In the genomic region with DNA sequence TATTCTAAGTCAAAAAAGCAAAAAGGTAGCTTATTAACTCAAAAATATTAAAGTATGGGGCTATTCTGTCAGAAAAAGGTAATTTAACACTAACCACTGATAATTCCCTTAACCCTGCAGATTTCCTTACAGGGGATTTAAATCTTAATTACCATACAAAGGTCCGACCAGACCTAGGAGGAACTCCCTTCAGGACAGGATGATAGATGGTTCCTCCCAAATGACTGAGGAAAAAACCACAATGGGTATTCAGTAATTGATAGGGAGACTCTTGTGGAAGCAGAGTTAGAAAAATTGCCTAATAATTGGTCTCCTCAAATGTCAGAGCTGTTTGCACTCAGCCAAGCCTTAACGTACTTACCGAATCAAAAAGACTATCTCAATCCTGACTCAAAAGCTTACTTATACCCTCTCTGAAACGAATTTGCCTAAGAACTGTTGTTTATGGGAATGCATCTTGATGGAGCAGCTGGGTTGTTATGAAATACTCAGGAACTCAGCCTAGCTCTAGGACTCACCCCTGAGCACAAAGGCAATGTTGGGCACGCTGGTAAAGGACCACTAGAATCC, we compare ENCODE assay signal across 6 cellular contexts.
DNase-seq lines count a peak whose midpoint lies in the region; ATAC-seq, FAIRE-seq and TF ChIP-seq lines count a peak whose summit lies in the region.
"Not testable (repeated sequence)": the region's sequence is repeated elsewhere in the genome, so short reads cannot be mapped to it uniquely, and the experiment has no call there.

No MANE protein-coding gene starts in this region.

- not testable (repeated sequence) for H3K4me2 ChIP-seq in K562 (ENCODE audit: insufficient read depth, low read length); mesenchymal stem cell (ENCODE audit: low read length, poor library complexity, severe bottlenecking)

- H4K8ac ChIP-seq in mesenchymal stem cell (ENCODE audit: low read length), result not testable (repeated sequence)

- POLR2A ChIA-PET in K562 (lab: Yijun Ruan, JAX), result not testable (repeated sequence)

- peaks cover 27% of the 10 kb centered on the region for H3K4me1 Mint-ChIP-seq in nephron progenitor cell

- not testable (repeated sequence) for H3K4me1 ChIP-seq in K562 (replicated peaks in 1 of 2; ENCODE audit: control insufficient read depth in 2 of 2, insufficient read depth in 2 of 2, low read length in 2 of 2); mesenchymal stem cell (ENCODE audit: control insufficient read depth, insufficient read depth, low read depth, low read length)

- H3K36me3 ChIP-seq in K562 (ENCODE audit: control insufficient read depth, insufficient read depth, low read length), result not testable (repeated sequence)
- H3K36me3 ChIP-seq in mesenchymal stem cell (ENCODE audit: control insufficient read depth in 1 of 2, insufficient read depth in 2 of 2, low read depth in 1 of 2, low read length in 2 of 2), result peaks cover 8 to 13% of the 10 kb centered on the region in 2 experiments

- not testable (repeated sequence) for H3K27me3 Mint-ChIP-seq in nephron progenitor cell (ENCODE audit: low read depth, poor library complexity)

- ATAC-seq in K562, result not testable (repeated sequence)

- in situ Hi-C loops in KBM-7 (cut with MboI; ENCODE audit: low pct_unique_long_range_greater_than_20kb, low sequenced_read_pairs); K562 (cut with MboI): not testable (repeated sequence)

- H3K9me3 Mint-ChIP-seq in nephron progenitor cell, result peaks cover 41% of the 10 kb centered on the region

- not testable (repeated sequence) for H4K20me1 ChIP-seq in K562 (replicated peaks; ENCODE audit: control insufficient read depth, insufficient read depth, low read length)

- FAIRE-seq in K562 (lab: Jason Lieb, UNC), result not testable (repeated sequence)

- not testable (repeated sequence) for H2AK5ac ChIP-seq in mesenchymal stem cell (ENCODE audit: low read length, severe bottlenecking)

- not testable (repeated sequence) for TF ChIP-seq CTCF in K562 (IDR thresholded peaks at IDR 0.05 in 2 of 3, conservative IDR thresholded peaks at IDR 0.05 in 1 of 3; ENCODE audit: insufficient read depth in 2 of 3, low read depth in 1 of 3, low read length in 3 of 3); nephron progenitor cell (IDR thresholded peaks at IDR 0.05)

- H2BK120ac ChIP-seq in mesenchymal stem cell (ENCODE audit: low read depth, low read length), result not testable (repeated sequence)

- H3K18ac ChIP-seq in mesenchymal stem cell (ENCODE audit: low read depth in 1 of 2, low read length in 2 of 2), result not testable (repeated sequence)

- not testable (repeated sequence) for H3K9ac ChIP-seq in K562 (ENCODE audit: insufficient read depth in 1 of 2, low read depth in 2 of 2, low read length in 2 of 2); mesenchymal stem cell (ENCODE audit: low read length)

- not testable (repeated sequence) for H3K9me3 ChIP-seq in K562 (replicated peaks; ENCODE audit: control insufficient read depth, insufficient read depth, low read depth, low read length); mesenchymal stem cell (ENCODE audit: control insufficient read depth, low read length)

- not testable (repeated sequence) for H3K9me1 ChIP-seq in K562 (ENCODE audit: control insufficient read depth, insufficient read depth, low read length)

- CTCF ChIA-PET in K562 (lab: Yijun Ruan, JAX; ENCODE audit: low intra/inter-chr PET ratio), result not testable (repeated sequence)

- H2BK12ac ChIP-seq in mesenchymal stem cell (ENCODE audit: low read length in 2 of 2), result not testable (repeated sequence)

- not testable (repeated sequence) for H3K27ac ChIP-seq in K562 (ENCODE audit: extremely low read depth, low read depth, low read length); mesenchymal stem cell (ENCODE audit: low read length, poor library complexity, severe bottlenecking)

- not testable (repeated sequence) for H3K4me3 ChIP-seq in K562; mesenchymal stem cell (ENCODE audit: insufficient read depth in 1 of 2, low read depth in 1 of 2, low read length in 2 of 2)

- H3K14ac ChIP-seq in mesenchymal stem cell (ENCODE audit: low read length in 2 of 2), result not testable (repeated sequence)

- not testable (repeated sequence) for H3K23ac ChIP-seq in mesenchymal stem cell (ENCODE audit: low read length in 2 of 2)

- not testable (repeated sequence) for H3K79me2 ChIP-seq in K562 (ENCODE audit: control insufficient read depth, insufficient read depth, low read length)

- TF ChIP-seq EP300 in K562 (IDR thresholded peaks at IDR 0.05; ENCODE audit: low read length), result not testable (repeated sequence)

- not testable (repeated sequence) for H4K91ac ChIP-seq in mesenchymal stem cell (ENCODE audit: low read length)

- DNase-seq in KBM-7 (peak; percentile 24), amniotic epithelial cell (ENCODE audit: low read depth) (peak; percentile 33), fibroblast of gingiva (ENCODE audit: low read depth) (peak; percentile 60), mesenchymal stem cell (peak; percentile 9)
- DNase-seq in K562 (ENCODE audit: extremely low read depth in 1 of 4, low spot score in 3 of 4); nephron progenitor cell: not testable (repeated sequence)

- not testable (repeated sequence) for TF ChIP-seq POLR2A in K562 (conservative IDR thresholded peaks at IDR 0.05)

- H2BK5ac ChIP-seq in mesenchymal stem cell (ENCODE audit: low read depth, low read length, poor library complexity, severe bottlenecking), result not testable (repeated sequence)

- H3K4ac ChIP-seq in mesenchymal stem cell (ENCODE audit: low read depth in 1 of 2, low read length in 2 of 2), result not testable (repeated sequence)

- peaks cover 29% of the 10 kb centered on the region for H3K79me1 ChIP-seq in mesenchymal stem cell (replicated peaks; ENCODE audit: low read length, poor library complexity, severe bottlenecking)

- not testable (repeated sequence) for TF ChIP-seq RAD21 in K562 (CRISPR knock-in tag; conservative IDR thresholded peaks at IDR 0.05 in 1 of 2, IDR thresholded peaks at IDR 0.05 in 1 of 2)

- BruUV-seq in K562 (replicated peaks; lab: Mats Ljungman, UMichigan), result not testable (repeated sequence)

- 71% methylated on average over 5 of the region's 5 CpGs for WGBS in K562 (ENCODE audit: insufficient coverage, low coverage, missing lambda C conversion rate)
- 93% methylated on average over 2 of the region's 5 CpGs for WGBS in mesenchymal stem cell

- H3K27ac Mint-ChIP-seq in nephron progenitor cell, result peak overlapping the region; percentile 75

- H3K36me3 Mint-ChIP-seq in nephron progenitor cell (ENCODE audit: low read depth), result peaks cover 73% of the 10 kb centered on the region

- intact Hi-C loops in K562 (cut with micrococcal nuclease), result not testable (repeated sequence)

- not testable (repeated sequence) for H3K27me3 ChIP-seq in K562 (ENCODE audit: control insufficient read depth in 2 of 2, insufficient read depth in 2 of 2, low read length in 2 of 2); mesenchymal stem cell (ENCODE audit: control insufficient read depth in 1 of 2, insufficient read depth in 1 of 2, low read length in 2 of 2)

- not testable (repeated sequence) for H2AFZ ChIP-seq in K562 (ENCODE audit: low read depth, low read length); mesenchymal stem cell (ENCODE audit: low read depth, low read length)

- not testable (repeated sequence) for H3K4me3 Mint-ChIP-seq in nephron progenitor cell

- H2BK15ac ChIP-seq in mesenchymal stem cell (ENCODE audit: low read depth, poor library complexity, severe bottlenecking), result not testable (repeated sequence)

TF ChIP-seq in K562, 482 proteins besides CTCF, POLR2A, EP300 and RAD21:
- TF ChIP-seq, protein P1, sequence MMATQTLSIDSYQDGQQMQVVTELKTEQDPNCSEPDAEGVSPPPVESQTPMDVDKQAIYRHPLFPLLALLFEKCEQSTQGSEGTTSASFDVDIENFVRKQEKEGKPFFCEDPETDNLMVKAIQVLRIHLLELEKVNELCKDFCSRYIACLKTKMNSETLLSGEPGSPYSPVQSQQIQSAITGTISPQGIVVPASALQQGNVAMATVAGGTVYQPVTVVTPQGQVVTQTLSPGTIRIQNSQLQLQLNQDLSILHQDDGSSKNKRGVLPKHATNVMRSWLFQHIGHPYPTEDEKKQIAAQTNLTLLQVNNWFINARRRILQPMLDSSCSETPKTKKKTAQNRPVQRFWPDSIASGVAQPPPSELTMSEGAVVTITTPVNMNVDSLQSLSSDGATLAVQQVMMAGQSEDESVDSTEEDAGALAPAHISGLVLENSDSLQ (IDR thresholded peaks at IDR 0.05), result peak; percentile 32; the same call in 1 of the 2 replicates
- TF ChIP-seq MEIS2 (IDR thresholded peaks at IDR 0.05; ENCODE audit: partially characterized antibody), result peak; percentile 52
TF ChIP-seq in K562: peak in this region for 2; not testable (repeated sequence) for 480.
